11 cellular contexts compared by ENCODE assay signal in the genomic region with DNA sequence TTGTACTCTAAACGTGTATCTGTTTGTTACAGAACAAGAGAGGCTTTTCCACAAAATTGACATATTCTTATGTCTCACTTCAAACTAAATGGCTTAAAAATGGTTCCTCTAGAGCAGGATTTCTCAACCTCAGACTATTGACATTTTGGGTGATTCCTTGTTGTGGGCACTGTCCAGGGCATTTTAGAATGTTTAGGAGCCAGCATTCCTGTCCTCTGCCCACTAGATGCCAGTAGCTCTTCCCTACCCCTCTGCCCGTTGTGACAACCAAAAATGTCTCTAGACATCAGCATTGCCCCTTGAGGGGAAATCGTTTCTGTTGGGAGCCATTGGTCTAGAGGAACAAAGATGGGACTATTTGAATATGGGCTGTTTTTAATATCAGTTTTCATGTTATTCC. TPM values are rescaled to one million over a fixed set of nuclear protein-coding genes. Genes with fewer than 3 reads are reported as not detected.
A peak's percentile ranks its signal among the peaks of the same experiment; 100 is the strongest.
DNase-seq lines count a peak whose midpoint lies in the region; ATAC-seq and TF ChIP-seq lines count a peak whose summit lies in the region.
"Had no signal": no experiment of that assay in that cellular context is flagged by ENCODE, and none has a peak within 500 bp of the region (broad histone marks: within the 10 kb centered on the region; RNA-seq: fewer than 3 reads in every experiment).

No MANE protein-coding gene starts in this region.

- DNase-seq in activated CD8-positive, alpha-beta memory T cell treated with anti-CD3 and anti-CD28 coated beads, Interleukin-2, amount 10 ng/mL, durations not matched to agents 7 days and 5 days: no peak
- DNase-seq in activated CD8-positive, alpha-beta memory T cell treated with anti-CD3 and anti-CD28 coated beads, Interleukin-2, amount 50 U/mL, for 4 hours: no peak
- no peak for DNase-seq in activated naive CD4-positive, alpha-beta T cell treated with anti-CD3 and anti-CD28 coated beads, Interleukin-2, amount 50 U/mL, for 72 hours (ENCODE audit: low spot score in 2 of 2)
- DNase-seq in right lobe of liver: no peak
- DNase-seq in nephron progenitor cell: no peak
- DNase-seq: activated CD4-positive, CD25-positive, alpha-beta regulatory T cell; amniotic stem cell had no signal

- 33% methylated on average over 3 of the region's 3 CpGs for WGBS in right lobe of liver (ENCODE audit: insufficient coverage, low coverage, low lambda C conversion rate, missing lambda C conversion rate)

- H3K4me1 Mint-ChIP-seq in activated CD8-positive, alpha-beta memory T cell treated with anti-CD3 and anti-CD28 coated beads, Interleukin-2, amount 10 ng/mL, durations not matched to agents 7 days and 5 days: peaks cover 90% of the 10 kb centered on the region
- peaks cover 11% of the 10 kb centered on the region for H3K4me1 Mint-ChIP-seq in nephron progenitor cell

- no peaks in the 10 kb centered on the region for H3K9me3 Mint-ChIP-seq in activated CD8-positive, alpha-beta memory T cell treated with anti-CD3 and anti-CD28 coated beads, Interleukin-2, amount 10 ng/mL, durations not matched to agents 7 days and 5 days (ENCODE audit: low read depth)
- no peaks in the 10 kb centered on the region for H3K9me3 Mint-ChIP-seq in activated naive CD4-positive, alpha-beta T cell treated with anti-CD3 and anti-CD28 coated beads, Interleukin-2, amount 50 U/mL, for 72 hours
- H3K9me3 Mint-ChIP-seq in nephron progenitor cell: no peaks in the 10 kb centered on the region

- H3K36me3 Mint-ChIP-seq in activated CD8-positive, alpha-beta memory T cell treated with anti-CD3 and anti-CD28 coated beads, Interleukin-2, amount 10 ng/mL, durations not matched to agents 7 days and 5 days: peaks cover 50% of the 10 kb centered on the region
- peaks cover 48 to 54% of the 10 kb centered on the region in 2 donors for H3K36me3 Mint-ChIP-seq in activated naive CD4-positive, alpha-beta T cell treated with anti-CD3 and anti-CD28 coated beads, Interleukin-2, amount 50 U/mL, for 72 hours
- H3K36me3 Mint-ChIP-seq in nephron progenitor cell (ENCODE audit: low read depth): peaks cover 12% of the 10 kb centered on the region

- no peak for ATAC-seq in activated CD8-positive, alpha-beta memory T cell treated with anti-CD3 and anti-CD28 coated beads, Interleukin-2, amount 10 ng/mL, durations not matched to agents 7 days and 5 days
- no peak for ATAC-seq in activated naive CD4-positive, alpha-beta T cell treated with anti-CD3 and anti-CD28 coated beads, Interleukin-2, amount 50 U/mL, for 72 hours
- ATAC-seq in right lobe of liver: peak; percentile 40 to 54 (median 49)
- ATAC-seq in HG02938 (IDR thresholded peaks at IDR 0.05; ENCODE audit: unreplicated experiment): no peak
- ATAC-seq in HG03108 (IDR thresholded peaks at IDR 0.05; ENCODE audit: unreplicated experiment): no peak

- TF ChIP-seq CTCF in right lobe of liver (IDR thresholded peaks at IDR 0.05) (peak in 3 of 4 donors; percentile 4 to 21 (median 12)), nephron progenitor cell (IDR thresholded peaks at IDR 0.05) (no peak)

- no peak for TF ChIP-seq POLR2A in right lobe of liver (IDR thresholded peaks at IDR 0.05)

- H3K4me1 ChIP-seq in right lobe of liver: peaks cover 0 to 80% (median 32%) of the 10 kb centered on the region in 4 donors

- no peaks in the 10 kb centered on the region for H3K9me3 ChIP-seq in right lobe of liver

- H3K27me3 Mint-ChIP-seq in activated CD8-positive, alpha-beta memory T cell treated with anti-CD3 and anti-CD28 coated beads, Interleukin-2, amount 10 ng/mL, durations not matched to agents 7 days and 5 days: no peaks in the 10 kb centered on the region
- peaks cover 6% of the 10 kb centered on the region for H3K27me3 Mint-ChIP-seq in nephron progenitor cell (ENCODE audit: low read depth, poor library complexity)

- no peak overlapping the region for H3K4me3 Mint-ChIP-seq in activated CD8-positive, alpha-beta memory T cell treated with anti-CD3 and anti-CD28 coated beads, Interleukin-2, amount 10 ng/mL, durations not matched to agents 7 days and 5 days
- no peak overlapping the region for H3K4me3 Mint-ChIP-seq in nephron progenitor cell

- H3K36me3 ChIP-seq in right lobe of liver: no peaks in the 10 kb centered on the region

- H3K4me3 ChIP-seq in right lobe of liver: peak overlapping the region in 1 of 3 donors; percentile 10

- peak overlapping the region; percentile 47 for H3K27ac Mint-ChIP-seq in activated CD8-positive, alpha-beta memory T cell treated with anti-CD3 and anti-CD28 coated beads, Interleukin-2, amount 10 ng/mL, durations not matched to agents 7 days and 5 days
- H3K27ac Mint-ChIP-seq in activated naive CD4-positive, alpha-beta T cell treated with anti-CD3 and anti-CD28 coated beads, Interleukin-2, amount 50 U/mL, for 72 hours: peak overlapping the region; percentile 94 to 97
- no peak overlapping the region for H3K27ac Mint-ChIP-seq in nephron progenitor cell

- no peaks in the 10 kb centered on the region for H3K27me3 ChIP-seq in right lobe of liver

- CTCF ChIA-PET in activated CD8-positive, alpha-beta memory T cell treated with anti-CD3 and anti-CD28 coated beads, Interleukin-2, amount 10 ng/mL, durations not matched to agents 7 days and 5 days (lab: Charles Lee): interaction anchor here (1.1 to 6.8 kb wide), 6 partner anchors 8 to 238 kb away, joined by 3 to 32 read pairs (median 5); no protein-coding TSS in a partner anchor

- H3K27ac ChIP-seq in right lobe of liver (peak overlapping the region; percentile 80 to 94 (median 81)), temporal lobe (ENCODE audit: low read depth, low read length) (peak overlapping the region; percentile 79)
- H3K27ac ChIP-seq: RWPE1 had no signal

- intact Hi-C loops in right lobe of liver (cut with DNase I): no loop called here

RNA-seq across cellular contexts. Expression of a gene that starts 17.3 kb away (rescaled TPM):
- total RNA-seq in activated CD8-positive, alpha-beta memory T cell treated with anti-CD3 and anti-CD28 coated beads, Interleukin-2, amount 10 ng/mL, durations not matched to agents 7 days and 5 days: 100 to 1,000 TPM; 116 to 145 TPM
- total RNA-seq in activated naive CD4-positive, alpha-beta T cell treated with anti-CD3 and anti-CD28 coated beads, Interleukin-2, amount 50 U/mL, for 72 hours: 100 to 1,000 TPM; 229 to 299 TPM
- total RNA-seq in right lobe of liver: 10 to 100 TPM; 23.7 to 41.5 (median 36.2) TPM
- 27.3 TPM for total RNA-seq in temporal lobe

RNA-seq across cellular contexts. Expression of a gene that starts 59.4 kb away (rescaled TPM):
- total RNA-seq in activated CD8-positive, alpha-beta memory T cell treated with anti-CD3 and anti-CD28 coated beads, Interleukin-2, amount 10 ng/mL, durations not matched to agents 7 days and 5 days: 1 to 10 TPM; 3.8 to 5.1 TPM
- 1 to 10 TPM; 1.6 to 6.9 TPM for total RNA-seq in activated naive CD4-positive, alpha-beta T cell treated with anti-CD3 and anti-CD28 coated beads, Interleukin-2, amount 50 U/mL, for 72 hours
- total RNA-seq in right lobe of liver (1 to 10 TPM in 3 of 6 experiments, under 1 TPM in 3; 0.14 to 1.5 (median 0.87) TPM), temporal lobe (18.9 TPM)

Comparison
In these comparisons a context has a peak if more than half of its experiments do, and no peak if none do; other contexts are left out.
1. ATAC-seq: peak in right lobe of liver (4 of 4); none in activated CD8-positive, alpha-beta memory T cell treated with anti-CD3 and anti-CD28 coated beads, Interleukin-2, amount 10 ng/mL, durations not matched to agents 7 days and 5 days (single experiment), activated naive CD4-positive, alpha-beta T cell treated with anti-CD3 and anti-CD28 coated beads, Interleukin-2, amount 50 U/mL, for 72 hours (0 of 2), HG02938 (single experiment) and HG03108 (single experiment).